Comparison of ENCODE assay signal across 1 cellular context in the genomic region with DNA sequence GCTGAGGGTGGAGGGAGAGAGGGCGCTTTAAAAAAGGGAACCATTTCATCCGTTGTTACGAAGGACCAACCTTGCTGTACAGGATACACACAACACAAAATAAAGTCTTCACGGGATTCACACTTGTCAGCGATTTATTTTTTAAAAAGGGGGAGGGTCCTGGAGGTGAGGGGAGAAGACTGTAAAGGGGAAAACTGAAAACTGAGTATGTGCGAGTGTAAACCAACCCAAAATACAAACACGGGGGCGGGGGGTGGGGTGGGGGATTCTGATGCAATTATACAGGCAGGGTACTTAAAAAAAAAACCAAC.
TF ChIP-seq lines count a peak whose summit lies in the region.

No MANE protein-coding gene starts in this region.

TF ChIP-seq in K562, 482 proteins besides CTCF, POLR2A, EP300 and RAD21 (continued from another document):
- TF ChIP-seq, protein P1, sequence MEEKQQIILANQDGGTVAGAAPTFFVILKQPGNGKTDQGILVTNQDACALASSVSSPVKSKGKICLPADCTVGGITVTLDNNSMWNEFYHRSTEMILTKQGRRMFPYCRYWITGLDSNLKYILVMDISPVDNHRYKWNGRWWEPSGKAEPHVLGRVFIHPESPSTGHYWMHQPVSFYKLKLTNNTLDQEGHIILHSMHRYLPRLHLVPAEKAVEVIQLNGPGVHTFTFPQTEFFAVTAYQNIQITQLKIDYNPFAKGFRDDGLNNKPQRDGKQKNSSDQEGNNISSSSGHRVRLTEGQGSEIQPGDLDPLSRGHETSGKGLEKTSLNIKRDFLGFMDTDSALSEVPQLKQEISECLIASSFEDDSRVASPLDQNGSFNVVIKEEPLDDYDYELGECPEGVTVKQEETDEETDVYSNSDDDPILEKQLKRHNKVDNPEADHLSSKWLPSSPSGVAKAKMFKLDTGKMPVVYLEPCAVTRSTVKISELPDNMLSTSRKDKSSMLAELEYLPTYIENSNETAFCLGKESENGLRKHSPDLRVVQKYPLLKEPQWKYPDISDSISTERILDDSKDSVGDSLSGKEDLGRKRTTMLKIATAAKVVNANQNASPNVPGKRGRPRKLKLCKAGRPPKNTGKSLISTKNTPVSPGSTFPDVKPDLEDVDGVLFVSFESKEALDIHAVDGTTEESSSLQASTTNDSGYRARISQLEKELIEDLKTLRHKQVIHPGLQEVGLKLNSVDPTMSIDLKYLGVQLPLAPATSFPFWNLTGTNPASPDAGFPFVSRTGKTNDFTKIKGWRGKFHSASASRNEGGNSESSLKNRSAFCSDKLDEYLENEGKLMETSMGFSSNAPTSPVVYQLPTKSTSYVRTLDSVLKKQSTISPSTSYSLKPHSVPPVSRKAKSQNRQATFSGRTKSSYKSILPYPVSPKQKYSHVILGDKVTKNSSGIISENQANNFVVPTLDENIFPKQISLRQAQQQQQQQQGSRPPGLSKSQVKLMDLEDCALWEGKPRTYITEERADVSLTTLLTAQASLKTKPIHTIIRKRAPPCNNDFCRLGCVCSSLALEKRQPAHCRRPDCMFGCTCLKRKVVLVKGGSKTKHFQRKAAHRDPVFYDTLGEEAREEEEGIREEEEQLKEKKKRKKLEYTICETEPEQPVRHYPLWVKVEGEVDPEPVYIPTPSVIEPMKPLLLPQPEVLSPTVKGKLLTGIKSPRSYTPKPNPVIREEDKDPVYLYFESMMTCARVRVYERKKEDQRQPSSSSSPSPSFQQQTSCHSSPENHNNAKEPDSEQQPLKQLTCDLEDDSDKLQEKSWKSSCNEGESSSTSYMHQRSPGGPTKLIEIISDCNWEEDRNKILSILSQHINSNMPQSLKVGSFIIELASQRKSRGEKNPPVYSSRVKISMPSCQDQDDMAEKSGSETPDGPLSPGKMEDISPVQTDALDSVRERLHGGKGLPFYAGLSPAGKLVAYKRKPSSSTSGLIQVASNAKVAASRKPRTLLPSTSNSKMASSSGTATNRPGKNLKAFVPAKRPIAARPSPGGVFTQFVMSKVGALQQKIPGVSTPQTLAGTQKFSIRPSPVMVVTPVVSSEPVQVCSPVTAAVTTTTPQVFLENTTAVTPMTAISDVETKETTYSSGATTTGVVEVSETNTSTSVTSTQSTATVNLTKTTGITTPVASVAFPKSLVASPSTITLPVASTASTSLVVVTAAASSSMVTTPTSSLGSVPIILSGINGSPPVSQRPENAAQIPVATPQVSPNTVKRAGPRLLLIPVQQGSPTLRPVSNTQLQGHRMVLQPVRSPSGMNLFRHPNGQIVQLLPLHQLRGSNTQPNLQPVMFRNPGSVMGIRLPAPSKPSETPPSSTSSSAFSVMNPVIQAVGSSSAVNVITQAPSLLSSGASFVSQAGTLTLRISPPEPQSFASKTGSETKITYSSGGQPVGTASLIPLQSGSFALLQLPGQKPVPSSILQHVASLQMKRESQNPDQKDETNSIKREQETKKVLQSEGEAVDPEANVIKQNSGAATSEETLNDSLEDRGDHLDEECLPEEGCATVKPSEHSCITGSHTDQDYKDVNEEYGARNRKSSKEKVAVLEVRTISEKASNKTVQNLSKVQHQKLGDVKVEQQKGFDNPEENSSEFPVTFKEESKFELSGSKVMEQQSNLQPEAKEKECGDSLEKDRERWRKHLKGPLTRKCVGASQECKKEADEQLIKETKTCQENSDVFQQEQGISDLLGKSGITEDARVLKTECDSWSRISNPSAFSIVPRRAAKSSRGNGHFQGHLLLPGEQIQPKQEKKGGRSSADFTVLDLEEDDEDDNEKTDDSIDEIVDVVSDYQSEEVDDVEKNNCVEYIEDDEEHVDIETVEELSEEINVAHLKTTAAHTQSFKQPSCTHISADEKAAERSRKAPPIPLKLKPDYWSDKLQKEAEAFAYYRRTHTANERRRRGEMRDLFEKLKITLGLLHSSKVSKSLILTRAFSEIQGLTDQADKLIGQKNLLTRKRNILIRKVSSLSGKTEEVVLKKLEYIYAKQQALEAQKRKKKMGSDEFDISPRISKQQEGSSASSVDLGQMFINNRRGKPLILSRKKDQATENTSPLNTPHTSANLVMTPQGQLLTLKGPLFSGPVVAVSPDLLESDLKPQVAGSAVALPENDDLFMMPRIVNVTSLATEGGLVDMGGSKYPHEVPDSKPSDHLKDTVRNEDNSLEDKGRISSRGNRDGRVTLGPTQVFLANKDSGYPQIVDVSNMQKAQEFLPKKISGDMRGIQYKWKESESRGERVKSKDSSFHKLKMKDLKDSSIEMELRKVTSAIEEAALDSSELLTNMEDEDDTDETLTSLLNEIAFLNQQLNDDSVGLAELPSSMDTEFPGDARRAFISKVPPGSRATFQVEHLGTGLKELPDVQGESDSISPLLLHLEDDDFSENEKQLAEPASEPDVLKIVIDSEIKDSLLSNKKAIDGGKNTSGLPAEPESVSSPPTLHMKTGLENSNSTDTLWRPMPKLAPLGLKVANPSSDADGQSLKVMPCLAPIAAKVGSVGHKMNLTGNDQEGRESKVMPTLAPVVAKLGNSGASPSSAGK (IDR thresholded peaks at IDR 0.05): no peak; the same call in 1 of the 2 replicates
- TF ChIP-seq, protein P2, sequence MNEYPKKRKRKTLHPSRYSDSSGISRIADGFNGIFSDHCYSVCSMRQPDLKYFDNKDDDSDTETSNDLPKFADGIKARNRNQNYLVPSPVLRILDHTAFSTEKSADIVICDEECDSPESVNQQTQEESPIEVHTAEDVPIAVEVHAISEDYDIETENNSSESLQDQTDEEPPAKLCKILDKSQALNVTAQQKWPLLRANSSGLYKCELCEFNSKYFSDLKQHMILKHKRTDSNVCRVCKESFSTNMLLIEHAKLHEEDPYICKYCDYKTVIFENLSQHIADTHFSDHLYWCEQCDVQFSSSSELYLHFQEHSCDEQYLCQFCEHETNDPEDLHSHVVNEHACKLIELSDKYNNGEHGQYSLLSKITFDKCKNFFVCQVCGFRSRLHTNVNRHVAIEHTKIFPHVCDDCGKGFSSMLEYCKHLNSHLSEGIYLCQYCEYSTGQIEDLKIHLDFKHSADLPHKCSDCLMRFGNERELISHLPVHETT (CRISPR knock-in tag; conservative IDR thresholded peaks at IDR 0.05 in 1 of 2, IDR thresholded peaks at IDR 0.05 in 1 of 2): peak in 1 of 2 experiments; percentile 87; a peak in 1 of 4 replicates
- TF ChIP-seq, protein P3, sequence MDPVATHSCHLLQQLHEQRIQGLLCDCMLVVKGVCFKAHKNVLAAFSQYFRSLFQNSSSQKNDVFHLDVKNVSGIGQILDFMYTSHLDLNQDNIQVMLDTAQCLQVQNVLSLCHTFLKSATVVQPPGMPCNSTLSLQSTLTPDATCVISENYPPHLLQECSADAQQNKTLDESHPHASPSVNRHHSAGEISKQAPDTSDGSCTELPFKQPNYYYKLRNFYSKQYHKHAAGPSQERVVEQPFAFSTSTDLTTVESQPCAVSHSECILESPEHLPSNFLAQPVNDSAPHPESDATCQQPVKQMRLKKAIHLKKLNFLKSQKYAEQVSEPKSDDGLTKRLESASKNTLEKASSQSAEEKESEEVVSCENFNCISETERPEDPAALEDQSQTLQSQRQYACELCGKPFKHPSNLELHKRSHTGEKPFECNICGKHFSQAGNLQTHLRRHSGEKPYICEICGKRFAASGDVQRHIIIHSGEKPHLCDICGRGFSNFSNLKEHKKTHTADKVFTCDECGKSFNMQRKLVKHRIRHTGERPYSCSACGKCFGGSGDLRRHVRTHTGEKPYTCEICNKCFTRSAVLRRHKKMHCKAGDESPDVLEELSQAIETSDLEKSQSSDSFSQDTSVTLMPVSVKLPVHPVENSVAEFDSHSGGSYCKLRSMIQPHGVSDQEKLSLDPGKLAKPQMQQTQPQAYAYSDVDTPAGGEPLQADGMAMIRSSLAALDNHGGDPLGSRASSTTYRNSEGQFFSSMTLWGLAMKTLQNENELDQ (CRISPR knock-in tag; IDR thresholded peaks at IDR 0.05; ENCODE audit: borderline replicate concordance): no peak
- TF ChIP-seq E2F3 (CRISPR knock-in tag; IDR thresholded peaks at IDR 0.05) (0 out of 2 replicates have a peak, but pooled peaks have one; percentile 16), BACH1 (tag; IDR thresholded peaks at IDR 0.05) (0 out of 2 replicates have a peak, but pooled peaks have one; percentile 35), CEBPG (CRISPR knock-in tag; IDR thresholded peaks at IDR 0.05) (no peak), CEBPG (tag; conservative IDR thresholded peaks at IDR 0.05 in 1 of 2, IDR thresholded peaks at IDR 0.05 in 1 of 2) (peak in 1 of 2 experiments; percentile 56; a peak in 1 of 4 replicates), SIX5 (IDR thresholded peaks at IDR 0.05; ENCODE audit: borderline replicate concordance in 1 of 2, insufficient read depth in 1 of 2, low read depth in 1 of 2, low read length in 2 of 2) (no peak; a peak in 1 of 4 replicates), ARNT (IDR thresholded peaks at IDR 0.05) (peak in 1 of 2 experiments; percentile 57; a peak in 1 of 4 replicates), POLR2H (tag; IDR thresholded peaks at IDR 0.05; ENCODE audit: low read depth) (peak; percentile 83), NFYB (IDR thresholded peaks at IDR 0.05; ENCODE audit: extremely low read depth, insufficient read length) (no peak), KAT8 (IDR thresholded peaks at IDR 0.05; ENCODE audit: low read depth) (no peak), C11orf30 (IDR thresholded peaks at IDR 0.05; ENCODE audit: low read depth) (peak; percentile 71), MAFG (tag; conservative IDR thresholded peaks at IDR 0.05) (peak; percentile 51), L3MBTL2 (IDR thresholded peaks at IDR 0.05) (0 out of 2 replicates have a peak, but pooled peaks have one; percentile 7), ZNF316 (IDR thresholded peaks at IDR 0.05) (peak; percentile 87)
- TF ChIP-seq, protein P4, sequence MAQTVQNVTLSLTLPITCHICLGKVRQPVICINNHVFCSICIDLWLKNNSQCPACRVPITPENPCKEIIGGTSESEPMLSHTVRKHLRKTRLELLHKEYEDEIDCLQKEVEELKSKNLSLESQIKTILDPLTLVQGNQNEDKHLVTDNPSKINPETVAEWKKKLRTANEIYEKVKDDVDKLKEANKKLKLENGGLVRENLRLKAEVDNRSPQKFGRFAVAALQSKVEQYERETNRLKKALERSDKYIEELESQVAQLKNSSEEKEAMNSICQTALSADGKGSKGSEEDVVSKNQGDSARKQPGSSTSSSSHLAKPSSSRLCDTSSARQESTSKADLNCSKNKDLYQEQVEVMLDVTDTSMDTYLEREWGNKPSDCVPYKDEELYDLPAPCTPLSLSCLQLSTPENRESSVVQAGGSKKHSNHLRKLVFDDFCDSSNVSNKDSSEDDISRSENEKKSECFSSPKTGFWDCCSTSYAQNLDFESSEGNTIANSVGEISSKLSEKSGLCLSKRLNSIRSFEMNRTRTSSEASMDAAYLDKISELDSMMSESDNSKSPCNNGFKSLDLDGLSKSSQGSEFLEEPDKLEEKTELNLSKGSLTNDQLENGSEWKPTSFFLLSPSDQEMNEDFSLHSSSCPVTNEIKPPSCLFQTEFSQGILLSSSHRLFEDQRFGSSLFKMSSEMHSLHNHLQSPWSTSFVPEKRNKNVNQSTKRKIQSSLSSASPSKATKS (CRISPR knock-in tag; IDR thresholded peaks at IDR 0.05): no peak
TF ChIP-seq in K562: peak in this region for 21.
